In the genomic region with DNA sequence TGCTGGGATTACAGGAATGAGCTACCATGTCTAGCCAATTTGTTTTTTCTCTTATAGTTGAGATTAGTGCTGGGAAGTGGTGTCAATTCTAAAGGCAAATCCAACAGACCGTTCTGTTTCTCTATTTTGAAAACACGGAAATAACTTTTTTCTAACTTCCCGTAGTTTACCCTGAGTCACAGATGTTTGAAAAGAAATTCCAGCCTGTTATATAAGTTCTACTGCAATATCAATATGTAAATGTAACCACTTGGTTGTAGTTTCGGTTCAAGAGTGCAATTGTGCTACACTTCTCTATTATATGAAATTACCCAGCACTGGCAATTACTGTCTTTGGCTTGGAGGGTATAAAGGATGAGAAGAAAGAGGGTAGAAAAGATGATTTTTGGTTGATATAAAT, we compare ENCODE assay signal across 18 cellular contexts. TPM values are rescaled to one million over a fixed set of nuclear protein-coding genes. Genes with fewer than 3 reads are reported as not detected.
DNase-seq lines count a peak whose midpoint lies in the region; ATAC-seq and TF ChIP-seq lines count a peak whose summit lies in the region.
"Had no signal": no experiment of that assay in that cellular context is flagged by ENCODE, and none has a peak within 500 bp of the region (broad histone marks: within the 10 kb centered on the region; RNA-seq: fewer than 3 reads in every experiment).

No MANE protein-coding gene starts in this region.

- ATAC-seq in GM21576 (IDR thresholded peaks at IDR 0.05; ENCODE audit: unreplicated experiment), result peak; percentile 60
- peak; percentile 45 for ATAC-seq in stimulated activated memory B cell treated with anti-CD40 and anti-IgM and Interleukin-4, amounts not matched to agents 10 μg/mL and 1 μg/mL and 100 μg/mL, for 72 hours
- no peak for ATAC-seq in HG02970 (IDR thresholded peaks at IDR 0.05; ENCODE audit: low FRiP score, unreplicated experiment)
- ATAC-seq in GM21423 (IDR thresholded peaks at IDR 0.05; ENCODE audit: unreplicated experiment), result no peak
- ATAC-seq in body of pancreas, result no peak
- ATAC-seq: activated CD4-positive, alpha-beta T cell treated with anti-CD3 and anti-CD28 coated beads for 36 hours; activated naive CD4-positive, alpha-beta T cell treated with anti-CD3 and anti-CD28 coated beads, Interleukin-2, amount 50 U/mL, for 72 hours; effector memory CD8-positive, alpha-beta T cell; psoas muscle had no signal

- no peaks in the 10 kb centered on the region for H3K9me3 Mint-ChIP-seq in stimulated activated memory B cell treated with anti-CD40 and anti-IgM and Interleukin-4, amounts not matched to agents 10 μg/mL and 1 μg/mL and 100 μg/mL, for 72 hours
- H3K9me3 Mint-ChIP-seq: activated naive CD4-positive, alpha-beta T cell treated with anti-CD3 and anti-CD28 coated beads, Interleukin-2, amount 50 U/mL, for 72 hours; CD8-positive, alpha-beta memory T cell; effector memory CD8-positive, alpha-beta T cell had no signal

- no peak for TF ChIP-seq POLR2A in body of pancreas (IDR thresholded peaks at IDR 0.05)

- H3K4me3 ChIP-seq in body of pancreas, result no peak overlapping the region
- H3K4me3 ChIP-seq: GM23248, psoas muscle had no signal

- no peak overlapping the region for H3K27ac Mint-ChIP-seq in stimulated activated memory B cell treated with anti-CD40 and anti-IgM and Interleukin-4, amounts not matched to agents 10 μg/mL and 1 μg/mL and 100 μg/mL, for 72 hours
- H3K27ac Mint-ChIP-seq: activated CD4-positive, alpha-beta T cell treated with anti-CD3 and anti-CD28 coated beads for 36 hours; activated naive CD4-positive, alpha-beta T cell treated with anti-CD3 and anti-CD28 coated beads, Interleukin-2, amount 50 U/mL, for 72 hours; CD8-positive, alpha-beta memory T cell; effector memory CD8-positive, alpha-beta T cell had no signal

- TF ChIP-seq CTCF in body of pancreas (IDR thresholded peaks at IDR 0.05), result no peak

- peak overlapping the region in 1 of 4 donors; percentile 47 for H3K27ac ChIP-seq in body of pancreas
- H3K27ac ChIP-seq: GM23248, psoas muscle had no signal

- H3K4me1 ChIP-seq in body of pancreas, result no peaks in the 10 kb centered on the region

- no peaks in the 10 kb centered on the region for H3K27me3 ChIP-seq in body of pancreas

- no peaks in the 10 kb centered on the region for H3K36me3 ChIP-seq in body of pancreas (replicated peaks in 1 of 2; ENCODE audit: insufficient read depth in 1 of 2, low read depth in 2 of 2)

- no peaks in the 10 kb centered on the region for H3K9me3 ChIP-seq in body of pancreas
- H3K9me3 ChIP-seq: psoas muscle had no signal

- intact Hi-C loops in body of pancreas (cut with DNase I), result no loop called here

- no peaks in the 10 kb centered on the region for H3K36me3 Mint-ChIP-seq in stimulated activated memory B cell treated with anti-CD40 and anti-IgM and Interleukin-4, amounts not matched to agents 10 μg/mL and 1 μg/mL and 100 μg/mL, for 72 hours
- H3K36me3 Mint-ChIP-seq: activated naive CD4-positive, alpha-beta T cell treated with anti-CD3 and anti-CD28 coated beads, Interleukin-2, amount 50 U/mL, for 72 hours; CD8-positive, alpha-beta memory T cell had no signal

- H3K27me3 Mint-ChIP-seq in stimulated activated memory B cell treated with anti-CD40 and anti-IgM and Interleukin-4, amounts not matched to agents 10 μg/mL and 1 μg/mL and 100 μg/mL, for 72 hours, result no peaks in the 10 kb centered on the region

- in situ Hi-C loops in ACHN (cut with HindIII; ENCODE audit: low pct_ligation_motif_present, low pct_unique_long_range_greater_than_20kb, low sequenced_read_pairs), result no loop called here

- no peak overlapping the region for H3K4me3 Mint-ChIP-seq in stimulated activated memory B cell treated with anti-CD40 and anti-IgM and Interleukin-4, amounts not matched to agents 10 μg/mL and 1 μg/mL and 100 μg/mL, for 72 hours
- H3K4me3 Mint-ChIP-seq: activated CD4-positive, alpha-beta T cell treated with anti-CD3 and anti-CD28 coated beads for 36 hours; CD8-positive, alpha-beta memory T cell; effector memory CD8-positive, alpha-beta T cell had no signal

- peaks cover 13% of the 10 kb centered on the region for H3K4me1 Mint-ChIP-seq in stimulated activated memory B cell treated with anti-CD40 and anti-IgM and Interleukin-4, amounts not matched to agents 10 μg/mL and 1 μg/mL and 100 μg/mL, for 72 hours

- 59 to 68% methylated on average over 4 of the region's 4 CpGs for WGBS in body of pancreas, 2 donors

- peak; percentile 86 for DNase-seq in MV-4-11 (lab: John Stamatoyannopoulos, UW)
- peak; percentile 45 for DNase-seq in germinal center (ENCODE audit: low spot score)
- no peak for DNase-seq in ACHN
- no peak for DNase-seq in body of pancreas
- DNase-seq: activated CD4-positive, alpha-beta T cell treated with anti-CD3 and anti-CD28 coated beads for 36 hours; CD8-positive, alpha-beta memory T cell; effector memory CD8-positive, alpha-beta T cell; foreskin fibroblast; GM23248; NCI-H1105 treated with DMSO at 0.1 percent for 48 hours; NCI-H226; psoas muscle; stimulated activated CD4-positive, alpha-beta T cell treated with anti-CD3 and anti-CD28 coated beads, Interleukin-2, amount 100 ng/mL, for 48 hours had no signal

RNA-seq across cellular contexts. Expression of a gene that starts 22.3 kb away (rescaled TPM):
- total RNA-seq in body of pancreas, result 10 to 100 TPM in 1 of 2 donors, 1 to 10 TPM in 1; 7.3 to 20.4 TPM

Comparison
In these comparisons a context has a peak if more than half of its experiments do, and no peak if none do; other contexts are left out.
1. ATAC-seq: peak in GM21576 (single experiment) and stimulated activated memory B cell treated with anti-CD40 and anti-IgM and Interleukin-4, amounts not matched to agents 10 μg/mL and 1 μg/mL and 100 μg/mL, for 72 hours (single experiment); none in HG02970 (single experiment), GM21423 (single experiment) and body of pancreas (single experiment).
2. DNase-seq: peak in MV-4-11 (single experiment) and germinal center (single experiment); none in ACHN (single experiment) and body of pancreas (0 of 4).